13 cellular contexts compared by ENCODE assay signal in genomic region chr9:107397076-107398049, GRCh38.
A peak's percentile ranks its signal among the peaks of the same experiment; 100 is the strongest.
DNase-seq lines count a peak whose midpoint lies in the region; TF ChIP-seq lines count a peak whose summit lies in the region.
"Had no signal": no experiment of that assay in that cellular context is flagged by ENCODE, and none has a peak within 500 bp of the region (broad histone marks: within the 10 kb centered on the region; RNA-seq: fewer than 3 reads in every experiment).

No MANE protein-coding gene starts in this region.

- H3K4me1 ChIP-seq in mammary epithelial cell (ENCODE audit: insufficient read depth, low read length) (no peaks in the 10 kb centered on the region), mesenchymal stem cell (ENCODE audit: control insufficient read depth, insufficient read depth, low read depth, low read length) (no peaks in the 10 kb centered on the region), spleen (no peaks in the 10 kb centered on the region), BE2C (no peaks in the 10 kb centered on the region)

- H2BK12ac ChIP-seq in mesenchymal stem cell (ENCODE audit: low read length in 2 of 2) = no peak overlapping the region

- intact Hi-C loops in mammary epithelial cell (cut with micrococcal nuclease) = no loop called here
- intact Hi-C loops in spleen (cut with DNase I; ENCODE audit: low total_unique reads) = no loop called here

- CTCF ChIA-PET in mammary epithelial cell (lab: Charles Lee; ENCODE audit: low non-redundant PET) = interaction anchor here (0.7 kb wide), 1 partner anchor 656 kb away, joined by 6 read pairs; no protein-coding TSS in a partner anchor

- in situ Hi-C loops in mammary epithelial cell (cut with MboI; ENCODE audit: low sequenced_read_pairs in 2 of 2) = no loop called here

- no peak overlapping the region for H3K27ac ChIP-seq in mammary epithelial cell (ENCODE audit: insufficient read depth, low read depth, low read length)
- H3K27ac ChIP-seq in mesenchymal stem cell (ENCODE audit: low read length, poor library complexity, severe bottlenecking) = no peak overlapping the region
- no peak overlapping the region for H3K27ac ChIP-seq in spleen

- no peak overlapping the region for H2AFZ ChIP-seq in mammary epithelial cell (ENCODE audit: low read depth, low read length)
- no peak overlapping the region for H2AFZ ChIP-seq in mesenchymal stem cell (ENCODE audit: low read depth, low read length)

- no TSS peak for BruUV-seq in mammary epithelial cell (replicated peaks; lab: Mats Ljungman, UMichigan)

- H3K36me3 ChIP-seq in mammary epithelial cell (ENCODE audit: insufficient read depth, low read length) = no peaks in the 10 kb centered on the region
- no peaks in the 10 kb centered on the region for H3K36me3 ChIP-seq in mesenchymal stem cell (ENCODE audit: control insufficient read depth in 1 of 2, insufficient read depth in 2 of 2, low read depth in 1 of 2, low read length in 2 of 2)
- no peaks in the 10 kb centered on the region for H3K36me3 ChIP-seq in spleen
- no peaks in the 10 kb centered on the region for H3K36me3 ChIP-seq in BE2C

- no peak overlapping the region for H3K14ac ChIP-seq in mesenchymal stem cell (ENCODE audit: low read length in 2 of 2)

- H3K27me3 ChIP-seq in mammary epithelial cell (ENCODE audit: insufficient read depth, low read length) = no peaks in the 10 kb centered on the region
- peaks cover 0 to 9% of the 10 kb centered on the region in 2 experiments for H3K27me3 ChIP-seq in mesenchymal stem cell (ENCODE audit: control insufficient read depth in 1 of 2, insufficient read depth in 1 of 2, low read length in 2 of 2)
- no peaks in the 10 kb centered on the region for H3K27me3 ChIP-seq in spleen (replicated peaks in 1 of 7)
- no peaks in the 10 kb centered on the region for H3K27me3 ChIP-seq in BE2C

- 74% methylated on average over 12 of the region's 12 CpGs for WGBS in mammary epithelial cell (ENCODE audit: low coverage, missing lambda C conversion rate)
- 87% methylated on average over 11 of the region's 12 CpGs for WGBS in mesenchymal stem cell
- WGBS in spleen, 5 donors = 62 to 75% (median 67%) methylated on average over 12 of the region's 12 CpGs

- no peak overlapping the region for H3K18ac ChIP-seq in mesenchymal stem cell (ENCODE audit: low read depth in 1 of 2, low read length in 2 of 2)

- H3K79me1 ChIP-seq in mesenchymal stem cell (replicated peaks; ENCODE audit: low read length, poor library complexity, severe bottlenecking) = no peaks in the 10 kb centered on the region

- H4K91ac ChIP-seq in mesenchymal stem cell (ENCODE audit: low read length) = no peak overlapping the region

- H3K9ac ChIP-seq in mammary epithelial cell (ENCODE audit: insufficient read depth, low read length) (no peak overlapping the region), mesenchymal stem cell (ENCODE audit: low read length) (peak overlapping the region; percentile 20)

- H2BK5ac ChIP-seq in mesenchymal stem cell (ENCODE audit: low read depth, low read length, poor library complexity, severe bottlenecking) = no peak overlapping the region

- H4K8ac ChIP-seq in mesenchymal stem cell (ENCODE audit: low read length) = no peak overlapping the region

- no peaks in the 10 kb centered on the region for H3K79me2 ChIP-seq in mammary epithelial cell (ENCODE audit: insufficient read depth, low read length)

- dilution Hi-C loops in mammary epithelial cell (cut with HindIII; ENCODE audit: low sequenced_read_pairs) = no loop called here

- DNase-seq in GM04503 (ENCODE audit: low read depth) (peak; percentile 64), NCI-H2029 treated with DMSO at 0.1 percent for 48 hours (lab: John Stamatoyannopoulos, UW) (peak; percentile 49), mammary epithelial cell (peak; percentile 21), mesenchymal stem cell (no peak), HPDE6-E6E7 (ENCODE audit: extremely low spot score) (no peak), spleen (no peak), BE2C (no peak), NCI-H2196 (lab: John Stamatoyannopoulos, UW; ENCODE audit: unreplicated experiment) (no peak)
- DNase-seq: activated CD4-positive, alpha-beta T cell treated with anti-CD3 and anti-CD28 coated beads, Interleukin-2, amount 10 ng/mL, durations not matched to agents 7 days and 5 days; CD4-positive, alpha-beta T cell; NCI-H748 treated with DMSO at 0.1 percent for 48 hours; stimulated activated CD4-positive, alpha-beta T cell treated with anti-CD3 and anti-CD28 coated beads, Interleukin-4, amount 100 ng/mL, for 24 hours; stimulated activated naive CD4-positive, alpha-beta T cell treated with Interleukin-2 at 50 U/mL for 16 hours had no signal

- H3K23ac ChIP-seq in mesenchymal stem cell (ENCODE audit: low read length in 2 of 2) = no peak overlapping the region

- H3K4ac ChIP-seq in mesenchymal stem cell (ENCODE audit: low read depth in 1 of 2, low read length in 2 of 2) = no peak overlapping the region

- no peaks in the 10 kb centered on the region for H4K20me1 ChIP-seq in mammary epithelial cell (ENCODE audit: insufficient read depth, low read length)

- H3K9me3 ChIP-seq in mammary epithelial cell (replicated peaks; ENCODE audit: insufficient read depth, low read length) = no peaks in the 10 kb centered on the region
- H3K9me3 ChIP-seq in mesenchymal stem cell (ENCODE audit: control insufficient read depth, low read length) = no peaks in the 10 kb centered on the region
- H3K9me3 ChIP-seq in spleen = no peaks in the 10 kb centered on the region
- no peaks in the 10 kb centered on the region for H3K9me3 ChIP-seq in BE2C

- H3K4me2 ChIP-seq in mammary epithelial cell (ENCODE audit: insufficient read depth, low read depth, low read length) = no peak overlapping the region
- H3K4me2 ChIP-seq in mesenchymal stem cell (ENCODE audit: low read length, poor library complexity, severe bottlenecking) = no peak overlapping the region

- TF ChIP-seq CTCF in mammary epithelial cell (conservative IDR thresholded peaks at IDR 0.05 in 1 of 2, IDR thresholded peaks at IDR 0.05 in 1 of 2; ENCODE audit: extremely low read depth in 1 of 2, insufficient read depth in 1 of 2, low read depth in 1 of 2, low read length in 2 of 2) (no peak), spleen (IDR thresholded peaks at IDR 0.05 in 8 of 11, conservative IDR thresholded peaks at IDR 0.05 in 3 of 11) (no peak), BE2C (IDR thresholded peaks at IDR 0.05; ENCODE audit: low read depth, low read length) (no peak)

- H2BK15ac ChIP-seq in mesenchymal stem cell (ENCODE audit: low read depth, poor library complexity, severe bottlenecking) = no peak overlapping the region

- TF ChIP-seq POLR2A in spleen (IDR thresholded peaks at IDR 0.05) = no peak

- H2BK120ac ChIP-seq in mesenchymal stem cell (ENCODE audit: low read depth, low read length) = no peak overlapping the region

- H2AK5ac ChIP-seq in mesenchymal stem cell (ENCODE audit: low read length, severe bottlenecking) = no peak overlapping the region

- H3K4me3 ChIP-seq in mammary epithelial cell (replicated peaks in 1 of 3; ENCODE audit: insufficient read depth in 1 of 3, low read depth in 2 of 3, low read length in 3 of 3) = no peak overlapping the region
- H3K4me3 ChIP-seq in mesenchymal stem cell (ENCODE audit: insufficient read depth in 1 of 2, low read depth in 1 of 2, low read length in 2 of 2) = no peak overlapping the region
- H3K4me3 ChIP-seq in spleen = no peak overlapping the region
- no peak overlapping the region for H3K4me3 ChIP-seq in BE2C (ENCODE audit: low read depth, low read length)

Comparison
In these comparisons a context has a peak if more than half of its experiments do, and no peak if none do; other contexts are left out.
1. DNase-seq: peak in GM04503 (single experiment), NCI-H2029 treated with DMSO at 0.1 percent for 48 hours (single experiment) and mammary epithelial cell (single experiment); none in mesenchymal stem cell (single experiment), HPDE6-E6E7 (single experiment), spleen (single experiment), BE2C (single experiment) and NCI-H2196 (single experiment).